9 cellular contexts compared by ENCODE assay signal in the genomic region with DNA sequence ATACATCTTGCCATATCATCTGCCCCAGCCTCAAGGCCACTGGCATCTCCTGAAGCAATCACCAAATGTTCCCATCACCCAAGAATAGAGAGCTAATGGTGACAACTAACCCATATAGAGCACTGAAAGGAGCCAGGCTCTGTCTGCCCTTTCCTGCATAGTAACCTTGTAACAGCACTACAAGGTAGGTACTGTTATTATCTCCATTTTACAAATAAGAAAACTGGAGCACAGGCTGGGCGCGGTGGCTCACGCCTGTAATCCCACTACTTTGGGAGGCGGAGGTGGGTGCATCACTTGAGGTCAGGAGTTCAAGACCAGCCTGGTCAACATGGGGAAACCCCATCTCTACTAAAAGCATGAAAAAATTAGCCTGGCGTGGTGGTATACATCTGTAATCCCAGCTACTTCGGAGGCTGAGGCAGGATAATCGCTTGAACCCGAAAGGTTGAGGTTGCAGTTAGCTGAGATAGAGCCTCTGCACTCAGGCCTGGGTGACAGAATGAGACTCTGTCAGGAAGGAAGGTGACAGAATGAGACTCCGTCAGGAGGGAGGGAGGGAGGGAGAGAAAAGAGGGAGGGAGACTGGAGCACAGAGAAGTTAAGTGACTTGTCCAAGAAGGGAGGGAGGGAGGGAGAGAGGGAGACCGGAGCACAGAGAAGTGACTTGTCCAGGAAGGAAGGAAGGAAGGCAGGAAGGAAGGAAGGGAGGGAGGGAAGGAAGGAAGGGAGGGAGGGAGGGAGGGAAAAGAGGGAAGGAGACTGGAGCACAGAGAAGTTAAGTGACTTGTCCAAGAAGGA. TPM values are rescaled to one million over a fixed set of nuclear protein-coding genes. Genes with fewer than 3 reads are reported as not detected.
A peak's percentile ranks its signal among the peaks of the same experiment; 100 is the strongest.
DNase-seq lines count a peak whose midpoint lies in the region; TF ChIP-seq lines count a peak whose summit lies in the region.
"Had no signal": no experiment of that assay in that cellular context is flagged by ENCODE, and none has a peak within 500 bp of the region (broad histone marks: within the 10 kb centered on the region; RNA-seq: fewer than 3 reads in every experiment).

No MANE protein-coding gene starts in this region.

- H3K36me3 Mint-ChIP-seq in brain: no peaks in the 10 kb centered on the region
- peaks cover 2% of the 10 kb centered on the region for H3K36me3 Mint-ChIP-seq in progenitor cell of endocrine pancreas (ENCODE audit: insufficient read depth)

- H3K27me3 Mint-ChIP-seq in brain: peaks cover 56% of the 10 kb centered on the region
- peaks cover 7% of the 10 kb centered on the region for H3K27me3 Mint-ChIP-seq in progenitor cell of endocrine pancreas

- H3K27ac Mint-ChIP-seq in brain: no peak overlapping the region
- no peak overlapping the region for H3K27ac Mint-ChIP-seq in progenitor cell of endocrine pancreas

- H3K4me3 ChIP-seq in GM08714 (ENCODE audit: low read length): peak overlapping the region; percentile 85
- H3K4me3 ChIP-seq: ovary had no signal

- DNase-seq in NCI-H69 (lab: John Stamatoyannopoulos, UW): peak; percentile 12
- DNase-seq in progenitor cell of endocrine pancreas (ENCODE audit: low spot score, unreplicated experiment): no peak
- no peak for DNase-seq in pons (ENCODE audit: low spot score)
- DNase-seq in activated CD4-positive, CD25-positive, alpha-beta regulatory T cell treated with anti-CD3 and anti-CD28 coated beads, Interleukin-2, amount 50 U/mL, for 72 hours: no peak
- no peak for DNase-seq in NCI-H526 (lab: John Stamatoyannopoulos, UW)
- DNase-seq: NCI-H1417 treated with DMSO at 0.1 percent for 48 hours, ovary had no signal

- TF ChIP-seq CTCF in brain (conservative IDR thresholded peaks at IDR 0.05) (no peak), progenitor cell of endocrine pancreas (IDR thresholded peaks at IDR 0.05; ENCODE audit: unreplicated experiment) (no peak)

- peak overlapping the region in 4 of 5 experiments; percentile 20 to 61 (median 46) for H3K4me3 Mint-ChIP-seq in brain
- H3K4me3 Mint-ChIP-seq in progenitor cell of endocrine pancreas (ENCODE audit: low read depth): peak overlapping the region; percentile 38

- peaks cover 16% of the 10 kb centered on the region for H3K4me1 Mint-ChIP-seq in brain
- peaks cover 6% of the 10 kb centered on the region for H3K4me1 Mint-ChIP-seq in progenitor cell of endocrine pancreas (ENCODE audit: low read depth)

- H3K9me3 Mint-ChIP-seq in brain (no peaks in the 10 kb centered on the region), progenitor cell of endocrine pancreas (ENCODE audit: low read depth) (no peaks in the 10 kb centered on the region)

RNA-seq across cellular contexts. Expression of a gene that starts 2.2 kb away (rescaled TPM):
- polyA plus RNA-seq in brain (ENCODE audit: insufficient read depth, low read depth, low replicate concordance): 2.5 TPM
- total RNA-seq in progenitor cell of endocrine pancreas: 17.5 and 19.4 TPM in 2 replicates
